In genomic region chr3:51975857-51976549, GRCh38 we compare ENCODE assay signal across 8 cellular contexts. TPM values are rescaled to one million over a fixed set of nuclear protein-coding genes. Genes with fewer than 3 reads are reported as not detected.
DNase-seq lines count a peak whose midpoint lies in the region; ATAC-seq and TF ChIP-seq lines count a peak whose summit lies in the region.

No MANE protein-coding gene starts in this region.

- no peak for ATAC-seq in Panc1
- ATAC-seq in left colon: no peak
- no peak for ATAC-seq in HG02870 (IDR thresholded peaks at IDR 0.05; ENCODE audit: unreplicated experiment)
- no peak for ATAC-seq in HG03039 (IDR thresholded peaks at IDR 0.05; ENCODE audit: unreplicated experiment)

- peak overlapping the region; percentile 80 for H3K4me3 Mint-ChIP-seq in activated CD4-positive, alpha-beta T cell treated with anti-CD3 and anti-CD28 coated beads, Interleukin-2, amount 10 ng/mL, durations not matched to agents 7 days and 5 days

- no peaks in the 10 kb centered on the region for H3K9me3 ChIP-seq in Panc1 (ENCODE audit: control insufficient read depth, insufficient read depth, low read depth, low read length)

- no peaks in the 10 kb centered on the region for H3K27me3 Mint-ChIP-seq in activated CD4-positive, alpha-beta T cell treated with anti-CD3 and anti-CD28 coated beads, Interleukin-2, amount 10 ng/mL, durations not matched to agents 7 days and 5 days

- no peaks in the 10 kb centered on the region for H3K9me3 Mint-ChIP-seq in activated CD4-positive, alpha-beta T cell treated with anti-CD3 and anti-CD28 coated beads, Interleukin-2, amount 10 ng/mL, durations not matched to agents 7 days and 5 days

- H3K36me3 Mint-ChIP-seq in activated CD4-positive, alpha-beta T cell treated with anti-CD3 and anti-CD28 coated beads, Interleukin-2, amount 10 ng/mL, durations not matched to agents 7 days and 5 days (ENCODE audit: low read depth): peaks cover 2% of the 10 kb centered on the region

- H3K27me3 ChIP-seq in Panc1 (ENCODE audit: control insufficient read depth, insufficient read depth, low read length): no peaks in the 10 kb centered on the region

- no peak overlapping the region for H3K27ac ChIP-seq in Panc1 (ENCODE audit: low read length)

- TF ChIP-seq CTCF in Panc1 (IDR thresholded peaks at IDR 0.05): 0 out of 2 replicates have a peak, but pooled peaks have one; percentile 3

- H3K4me1 Mint-ChIP-seq in activated CD4-positive, alpha-beta T cell treated with anti-CD3 and anti-CD28 coated beads, Interleukin-2, amount 10 ng/mL, durations not matched to agents 7 days and 5 days: peaks cover 35% of the 10 kb centered on the region

- peak; percentile 25 for DNase-seq in activated CD4-positive, alpha-beta T cell treated with anti-CD3 and anti-CD28 coated beads, Interleukin-2, amount 10 ng/mL, durations not matched to agents 7 days and 5 days
- no peak for DNase-seq in activated CD4-positive, alpha-beta T cell treated with anti-CD3 and anti-CD28 coated beads, Interleukin-2, amount 50 U/mL, for 1 hour
- DNase-seq in Panc1 (ENCODE audit: low read depth, low spot score) (no peak), cerebellum (ENCODE audit: low spot score) (peak; percentile 96), left colon (peak; percentile 72 to 83), smooth muscle cell of the brain vasculature (ENCODE audit: low read depth, low spot score) (peak; percentile 50)

- H3K4me3 ChIP-seq in Panc1 (ENCODE audit: low read depth in 2 of 2, low read length in 2 of 2): peak overlapping the region; percentile 76 to 79; a peak in 3 of 4 replicates

- intact Hi-C loops in Panc1 (cut with micrococcal nuclease; ENCODE audit: unreplicated experiment): loop anchor here (2.0 kb wide), 1 partner anchor 33 kb away; the partner anchor contains the start of gene PARP3
- intact Hi-C loops in left colon (cut with DNase I, micrococcal nuclease): no loop called here

- no peaks in the 10 kb centered on the region; the same call in 1 of the 2 replicates for H3K36me3 ChIP-seq in Panc1 (ENCODE audit: control insufficient read depth, insufficient read depth, low read length)

- peaks cover 12% of the 10 kb centered on the region for H3K4me1 ChIP-seq in Panc1 (ENCODE audit: control insufficient read depth, insufficient read depth, low read length)

- in situ Hi-C loops in Panc1 (cut with HindIII; ENCODE audit: low pct_unique_long_range_greater_than_20kb, low sequenced_read_pairs): no loop called here

- BruUV-seq in Panc1 (replicated peaks; lab: Mats Ljungman, UMichigan): no TSS peak

- CTCF ChIA-PET in activated CD4-positive, alpha-beta T cell treated with anti-CD3 and anti-CD28 coated beads, Interleukin-2, amount 10 ng/mL, durations not matched to agents 7 days and 5 days (lab: Charles Lee): interaction anchor here (4.1 kb wide), 1 partner anchor 34 kb away, joined by 35 read pairs; the partner anchor contains the start of genes PARP3 and RRP9
- CTCF ChIA-PET in Panc1 (lab: Charles Lee): no interaction called here

- peak overlapping the region; percentile 86 for H3K27ac Mint-ChIP-seq in activated CD4-positive, alpha-beta T cell treated with anti-CD3 and anti-CD28 coated beads, Interleukin-2, amount 10 ng/mL, durations not matched to agents 7 days and 5 days

- POLR2A ChIA-PET in activated CD4-positive, alpha-beta T cell treated with anti-CD3 and anti-CD28 coated beads, Interleukin-2, amount 10 ng/mL, durations not matched to agents 7 days and 5 days (lab: Charles Lee): no interaction called here
- POLR2A ChIA-PET in Panc1 (lab: Charles Lee): no interaction called here

RNA-seq across cellular contexts. Expression of gene ABHD14A, which starts 1.1 kb away (rescaled TPM):
- 10 to 100 TPM; 11.5 to 16.7 TPM for total RNA-seq in activated CD4-positive, alpha-beta T cell treated with anti-CD3 and anti-CD28 coated beads, Interleukin-2, amount 10 ng/mL, durations not matched to agents 7 days and 5 days
- 11.3 TPM for total RNA-seq in Panc1 (2021; ENCODE audit: unreplicated experiment)
- 14.3 TPM for polyA plus RNA-seq in Panc1 (2012; ENCODE audit: insufficient read length)
- 19.1 TPM for total RNA-seq in cerebellum
- total RNA-seq in left colon: 1 to 10 TPM; 6.1 to 8.6 TPM

RNA-seq across cellular contexts. Expression of gene ABHD14B, which starts 2.2 kb away (rescaled TPM):
- 10 to 100 TPM; 47.8 to 51.4 TPM for total RNA-seq in activated CD4-positive, alpha-beta T cell treated with anti-CD3 and anti-CD28 coated beads, Interleukin-2, amount 10 ng/mL, durations not matched to agents 7 days and 5 days
- total RNA-seq in Panc1 (2021; ENCODE audit: unreplicated experiment) (40.7 TPM), cerebellum (3.9 TPM), left colon (10 to 100 TPM; 81.5 to 96.7 TPM)
- polyA plus RNA-seq in Panc1 (2012; ENCODE audit: insufficient read length): 49.9 TPM

RNA-seq across cellular contexts. Expression of gene ACY1, which starts 7.3 kb away (rescaled TPM):
- total RNA-seq in activated CD4-positive, alpha-beta T cell treated with anti-CD3 and anti-CD28 coated beads, Interleukin-2, amount 10 ng/mL, durations not matched to agents 7 days and 5 days: 10 to 100 TPM; 16.5 to 19.4 TPM
- total RNA-seq in Panc1 (2021; ENCODE audit: unreplicated experiment) (50.3 TPM), cerebellum (8.0 TPM), left colon (100 to 1,000 TPM; 153 to 160 TPM)
- 110 TPM for polyA plus RNA-seq in Panc1 (2012; ENCODE audit: insufficient read length)

RNA-seq across cellular contexts. Expression of gene PCBP4, which starts 8.7 kb away (rescaled TPM):
- 10 to 100 TPM; 21.4 to 27.2 TPM for total RNA-seq in activated CD4-positive, alpha-beta T cell treated with anti-CD3 and anti-CD28 coated beads, Interleukin-2, amount 10 ng/mL, durations not matched to agents 7 days and 5 days
- total RNA-seq in Panc1 (2021; ENCODE audit: unreplicated experiment) (58.0 TPM), cerebellum (55.5 TPM), left colon (10 to 100 TPM; 23.3 to 27.4 TPM)
- polyA plus RNA-seq in Panc1 (2012; ENCODE audit: insufficient read length): 108 TPM

RNA-seq across cellular contexts. Expression of gene RPL29, which starts 19.7 kb away (rescaled TPM):
- 1,000 to 10,000 TPM; 1,423 to 1,425 TPM for total RNA-seq in activated CD4-positive, alpha-beta T cell treated with anti-CD3 and anti-CD28 coated beads, Interleukin-2, amount 10 ng/mL, durations not matched to agents 7 days and 5 days
- total RNA-seq in Panc1 (2021; ENCODE audit: unreplicated experiment) (696 TPM), cerebellum (334 TPM), left colon (100 to 1,000 TPM; 894 to 910 TPM)
- 1,184 TPM for polyA plus RNA-seq in Panc1 (2012; ENCODE audit: insufficient read length)

Comparison
In these comparisons a context has a peak if more than half of its experiments do, and no peak if none do; other contexts are left out.
1. DNase-seq: peak in activated CD4-positive, alpha-beta T cell treated with anti-CD3 and anti-CD28 coated beads, Interleukin-2, amount 10 ng/mL, durations not matched to agents 7 days and 5 days (single experiment), cerebellum (single experiment), left colon (2 of 2) and smooth muscle cell of the brain vasculature (single experiment); none in activated CD4-positive, alpha-beta T cell treated with anti-CD3 and anti-CD28 coated beads, Interleukin-2, amount 50 U/mL, for 1 hour (single experiment) and Panc1 (single experiment).